In the genomic region with DNA sequence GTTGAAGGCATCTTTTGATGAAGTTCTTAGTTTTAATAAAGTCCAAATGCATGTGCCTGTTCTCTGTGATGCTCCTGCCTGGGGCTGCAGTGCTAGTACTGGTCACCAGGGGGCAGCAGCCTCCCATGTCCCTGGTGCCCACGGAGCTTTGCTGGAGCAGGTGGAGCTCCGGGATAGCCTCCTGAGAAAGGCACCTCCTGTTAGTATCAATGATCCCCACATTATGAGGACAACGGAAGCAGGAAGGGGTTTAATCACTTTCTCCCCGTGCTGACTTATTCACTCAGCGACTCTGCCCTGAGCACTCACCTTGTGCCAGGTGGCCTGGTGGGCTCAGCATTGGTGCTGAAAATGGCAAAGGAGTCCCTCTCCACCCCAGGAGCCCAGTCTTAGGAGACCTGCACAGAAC, we compare ENCODE assay signal across 8 cellular contexts.
DNase-seq lines count a peak whose midpoint lies in the region; TF ChIP-seq lines count a peak whose summit lies in the region.

No MANE protein-coding gene starts in this region.

- H3K9ac ChIP-seq in GM23248: no peak overlapping the region

- no peaks in the 10 kb centered on the region for H3K36me3 ChIP-seq in GM23248 (ENCODE audit: low read depth)

- H3F3A ChIP-seq in GM23248 (ENCODE audit: insufficient read depth): no peaks in the 10 kb centered on the region

- H3K27ac ChIP-seq in C4-2B (no peak overlapping the region), GM23248 (no peak overlapping the region)

- no peaks in the 10 kb centered on the region for H3K79me2 ChIP-seq in GM23248 (ENCODE audit: insufficient read depth)

- DNase-seq in GM23248 (peak; percentile 63), NCI-H774 (lab: John Stamatoyannopoulos, UW) (peak; percentile 61), epithelial cell of esophagus (ENCODE audit: low read depth) (peak; percentile 68), myocyte (ENCODE audit: low read depth) (peak; percentile 62), NCI-H524 treated with DMSO at 0.1 percent for 48 hours (lab: John Stamatoyannopoulos, UW) (no peak)
- DNase-seq in activated CD8-positive, alpha-beta memory T cell treated with anti-CD3 and anti-CD28 coated beads for 4 hours (ENCODE audit: low read depth in 2 of 2): peak; percentile 43 to 51
- DNase-seq in stimulated activated CD8-positive, alpha-beta memory T cell treated with anti-CD3 and anti-CD28 coated beads, Interleukin-7, amount 100 ng/mL, for 4 hours (ENCODE audit: low read depth in 2 of 2): peak; percentile 30 to 39

- peak; percentile 99 for TF ChIP-seq CTCF in C4-2B (conservative IDR thresholded peaks at IDR 0.05)
- peak; percentile 100 for TF ChIP-seq CTCF in epithelial cell of esophagus (IDR thresholded peaks at IDR 0.05; ENCODE audit: insufficient read depth, low read depth, low read length, missing control alignments)

- H2AFZ ChIP-seq in GM23248: no peak overlapping the region

- 0 to 3% methylated on average over 5 of the region's 5 CpGs for WGBS in GM23248 (ENCODE audit: low coverage in 1 of 2, low lambda C conversion rate in 2 of 2, missing lambda C conversion rate in 2 of 2), 2 experiments

- no peaks in the 10 kb centered on the region for H3K9me2 ChIP-seq in GM23248 (ENCODE audit: insufficient read depth)

- no peaks in the 10 kb centered on the region for H3K4me1 ChIP-seq in GM23248 (ENCODE audit: insufficient read depth)

- no peaks in the 10 kb centered on the region for H4K20me1 ChIP-seq in GM23248 (ENCODE audit: insufficient read depth)

- H3K27me3 ChIP-seq in GM23248 (replicated peaks; ENCODE audit: insufficient read depth): peaks cover 4% of the 10 kb centered on the region; the same call in 1 of the 2 replicates

- H3K4me3 ChIP-seq in GM23248: no peak overlapping the region
- no peak overlapping the region for H3K4me3 ChIP-seq in epithelial cell of esophagus (ENCODE audit: low read length)

- in situ Hi-C loops in GM23248 (cut with MboI): loop anchor here (25.0 kb wide), 1 partner anchor 131 kb away; no protein-coding TSS in a partner anchor

- H3K4me2 ChIP-seq in GM23248 (ENCODE audit: unreplicated experiment): no peak overlapping the region

- no peaks in the 10 kb centered on the region for H3K9me3 ChIP-seq in GM23248 (ENCODE audit: low read depth)
